ENCODE assay signal across 22 cellular contexts in the genomic region with DNA sequence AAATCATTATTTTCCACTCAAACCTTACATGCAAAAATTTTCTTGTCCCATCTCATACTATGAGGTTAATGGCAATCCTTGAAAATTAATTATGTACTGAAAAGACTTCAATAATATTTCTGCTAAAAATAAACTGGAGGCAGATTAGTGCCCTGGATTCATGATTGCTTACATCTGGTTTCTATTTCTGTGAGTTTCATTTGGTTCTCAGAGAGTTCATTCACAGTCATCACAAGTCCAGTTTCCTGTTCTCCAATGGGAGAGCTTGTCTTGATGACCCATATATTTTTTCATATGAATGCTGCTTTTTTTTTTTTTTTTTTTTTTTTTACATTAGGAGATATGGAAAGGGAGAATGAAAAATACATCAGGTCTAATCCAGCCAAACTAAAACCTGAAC. TPM values are rescaled to one million over a fixed set of nuclear protein-coding genes. Genes with fewer than 3 reads are reported as not detected.
DNase-seq lines count a peak whose midpoint lies in the region; ATAC-seq and TF ChIP-seq lines count a peak whose summit lies in the region.
"Had no signal": no experiment of that assay in that cellular context is flagged by ENCODE, and none has a peak within 500 bp of the region (broad histone marks: within the 10 kb centered on the region; RNA-seq: fewer than 3 reads in every experiment).

No MANE protein-coding gene starts in this region.

- intact Hi-C loops in PC-9 (cut with micrococcal nuclease; ENCODE audit: unreplicated experiment): no loop called here

- CTCF ChIA-PET in SK-N-SH (lab: Yijun Ruan, JAX): interaction anchor here (1.1 kb wide), 1 partner anchor 10 kb away, joined by 3 read pairs; no protein-coding TSS in a partner anchor
- CTCF ChIA-PET in PC-9 (lab: Charles Lee): no interaction called here

- H3F3A ChIP-seq in SK-N-SH (replicated peaks; ENCODE audit: insufficient read depth): peaks cover 33% of the 10 kb centered on the region
- no peaks in the 10 kb centered on the region; the same call in 1 of the 2 replicates for H3F3A ChIP-seq in PC-9 (ENCODE audit: insufficient read depth, low read depth)

- H3K36me3 ChIP-seq in KMS-11 (ENCODE audit: insufficient read depth) (no peaks in the 10 kb centered on the region), SK-N-SH (replicated peaks in 1 of 2; ENCODE audit: control insufficient read depth in 1 of 2, insufficient read depth in 2 of 2, low read length in 1 of 2) (no peaks in the 10 kb centered on the region), PC-9 (ENCODE audit: low read depth) (no peaks in the 10 kb centered on the region)
- H3K36me3 ChIP-seq: MG63, Peyer's patch, SJSA1 had no signal

- H3K27ac ChIP-seq in KMS-11: no peak overlapping the region
- peak overlapping the region in 1 of 2 experiments; percentile 72; a peak in 2 of 4 replicates for H3K27ac ChIP-seq in SK-N-SH (ENCODE audit: low read depth in 2 of 2, low read length in 1 of 2)
- H3K27ac ChIP-seq in PC-9: no peak overlapping the region
- H3K27ac ChIP-seq: Peyer's patch, SJSA1 had no signal

- H3K9me3 ChIP-seq in SK-N-SH (no peaks in the 10 kb centered on the region), PC-9 (ENCODE audit: insufficient read depth, low read depth) (no peaks in the 10 kb centered on the region)
- H3K9me3 ChIP-seq: MG63, Peyer's patch, SJSA1 had no signal

- POLR2A ChIA-PET in SK-N-SH (lab: Yijun Ruan, JAX) (no interaction called here), PC-9 (lab: Charles Lee; ENCODE audit: unreplicated experiment) (no interaction called here)

- H3K9me2 ChIP-seq in SK-N-SH (no peaks in the 10 kb centered on the region), PC-9 (ENCODE audit: insufficient read depth) (no peaks in the 10 kb centered on the region)

- BruUV-seq in PC-9 (replicated peaks; lab: Mats Ljungman, UMichigan): no TSS peak

- no peak overlapping the region for H3K4me3 ChIP-seq in AG10803 (ENCODE audit: low read length)
- no peak overlapping the region for H3K4me3 ChIP-seq in KMS-11 (IDR thresholded peaks at IDR 0.05; ENCODE audit: insufficient read depth, low read depth, low read length)
- H3K4me3 ChIP-seq in SK-N-SH (ENCODE audit: low read depth in 2 of 2, low read length in 1 of 2): no peak overlapping the region
- H3K4me3 ChIP-seq in PC-9: no peak overlapping the region
- H3K4me3 ChIP-seq: MG63, Peyer's patch, SJSA1 had no signal

- H3K4me2 ChIP-seq in KMS-11 (peak overlapping the region; percentile 2; the same call in 1 of the 2 replicates), SK-N-SH (no peak overlapping the region), PC-9 (no peak overlapping the region)

- no peaks in the 10 kb centered on the region for H3K27me3 ChIP-seq in KMS-11 (ENCODE audit: insufficient read depth, low read depth)
- H3K27me3 ChIP-seq in SK-N-SH (ENCODE audit: insufficient read depth): no peaks in the 10 kb centered on the region
- no peaks in the 10 kb centered on the region for H3K27me3 ChIP-seq in PC-9 (ENCODE audit: insufficient read depth, low read depth)

- no peak for TF ChIP-seq RAD21 in SK-N-SH (IDR thresholded peaks at IDR 0.05; ENCODE audit: low read length)

- H4K20me1 ChIP-seq in KMS-11 (ENCODE audit: insufficient read depth) (no peaks in the 10 kb centered on the region), SK-N-SH (ENCODE audit: insufficient read depth) (no peaks in the 10 kb centered on the region), PC-9 (ENCODE audit: insufficient read depth) (no peaks in the 10 kb centered on the region)

- TF ChIP-seq CTCF in AG10803 (conservative IDR thresholded peaks at IDR 0.05; ENCODE audit: low read length) (no peak), KMS-11 (conservative IDR thresholded peaks at IDR 0.05; ENCODE audit: low read depth, low read length) (no peak), SK-N-SH (IDR thresholded peaks at IDR 0.05) (no peak), PC-9 (conservative IDR thresholded peaks at IDR 0.05) (no peak)

- ATAC-seq in HG03565 (IDR thresholded peaks at IDR 0.05; ENCODE audit: unreplicated experiment) (no peak), HG02623 (IDR thresholded peaks at IDR 0.05; ENCODE audit: unreplicated experiment) (no peak)

- H3K79me2 ChIP-seq in KMS-11 (ENCODE audit: insufficient read depth, low read depth) (no peaks in the 10 kb centered on the region), SK-N-SH (ENCODE audit: insufficient read depth) (no peaks in the 10 kb centered on the region), PC-9 (ENCODE audit: low read depth) (no peaks in the 10 kb centered on the region)

- DNase-seq in AG10803 (ENCODE audit: low read depth) (peak; percentile 52), SK-N-SH (peak; percentile 44), fibroblast of peridontal ligament (ENCODE audit: extremely low read depth) (peak; percentile 75), PC-9 (no peak), NCI-H1048 (lab: John Stamatoyannopoulos, UW) (no peak)
- DNase-seq: C1 segment of cervical spinal cord; CD4-positive, alpha-beta memory T cell; COR-L47; DMS79 treated with DMSO at 0.1 percent for 48 hours; H7; Kasumi-1; MG63; NCI-H1694; NCI-H2029 treated with DMSO at 0.1 percent for 48 hours; NCI-H2227 treated with DMSO at 0.1 percent for 48 hours; NCI-H69; Peyer's patch had no signal

- no peak for TF ChIP-seq EP300 in SK-N-SH (IDR thresholded peaks at IDR 0.05; ENCODE audit: borderline replicate concordance in 1 of 2, low read depth in 1 of 2, low read length in 1 of 2)

- H3K4me1 ChIP-seq in KMS-11 (ENCODE audit: low read depth, poor library complexity, severe bottlenecking): peaks cover 16% of the 10 kb centered on the region
- H3K4me1 ChIP-seq in SK-N-SH (ENCODE audit: control insufficient read depth in 1 of 2, insufficient read depth in 2 of 2, low read depth in 1 of 2, low read length in 1 of 2): peaks cover 7 to 12% of the 10 kb centered on the region in 2 experiments
- peaks cover 11% of the 10 kb centered on the region for H3K4me1 ChIP-seq in PC-9 (replicated peaks; ENCODE audit: insufficient read depth)

- H3K9ac ChIP-seq in KMS-11: no peak overlapping the region
- H3K9ac ChIP-seq in SK-N-SH: no peak overlapping the region

- H2AFZ ChIP-seq in KMS-11 (ENCODE audit: low read depth): no peak overlapping the region
- no peak overlapping the region for H2AFZ ChIP-seq in SK-N-SH (ENCODE audit: low read depth)
- H2AFZ ChIP-seq in PC-9: no peak overlapping the region

TF ChIP-seq in SK-N-SH, 30 proteins besides CTCF, POLR2A, EP300 and RAD21:
- peak; percentile 56 for TF ChIP-seq TCF12 (IDR thresholded peaks at IDR 0.05)
- TF ChIP-seq TAF1 (IDR thresholded peaks at IDR 0.05; ENCODE audit: borderline replicate concordance, low read depth, low read length): no peak

RNA-seq across cellular contexts. Expression of a gene that starts 6.6 kb away (rescaled TPM):
- polyA plus RNA-seq in SK-N-SH (2012; rRNA removed): 29.0 and 29.1 TPM in 2 replicates
- polyA plus RNA-seq in SK-N-SH (2012; cell fraction: cytosol; rRNA removed): 25.7 and 33.9 TPM in 2 replicates
- 34.9 and 36.4 TPM in 2 replicates for polyA plus RNA-seq in SK-N-SH (2012; cell fraction: nucleus; rRNA removed)
- total RNA-seq in PC-9 (2021): 1.6 and 1.9 TPM in 2 replicates
- total RNA-seq: CD4-positive, alpha-beta memory T cell; Peyer's patch; T-helper 1 cell treated with Interleukin-12 subunit alpha and Interleukin-12 subunit beta and Interleukin-4 antibody, amounts not matched to agents 30 ng/mL and 1 ng/mL, for 36 hours had no signal
- polyA plus RNA-seq: CD4-positive, alpha-beta memory T cell had no signal

Comparison
In these comparisons a context has a peak if more than half of its experiments do, and no peak if none do; other contexts are left out.
1. DNase-seq: peak in AG10803 (single experiment), SK-N-SH (single experiment) and fibroblast of peridontal ligament (single experiment); none in PC-9 (0 of 2) and NCI-H1048 (single experiment).